13 cellular contexts compared by ENCODE assay signal in genomic region chr3:45537960-45538640, GRCh38. TPM values are rescaled to one million over a fixed set of nuclear protein-coding genes. Genes with fewer than 3 reads are reported as not detected.
DNase-seq lines count a peak whose midpoint lies in the region; ATAC-seq and TF ChIP-seq lines count a peak whose summit lies in the region.
"Had no signal": no experiment of that assay in that cellular context is flagged by ENCODE, and none has a peak within 500 bp of the region (broad histone marks: within the 10 kb centered on the region; RNA-seq: fewer than 3 reads in every experiment).

No MANE protein-coding gene starts in this region.

- H3K27ac Mint-ChIP-seq in brain, result peak overlapping the region; percentile 70 to 96 (median 93)
- H3K27ac Mint-ChIP-seq in naive thymus-derived CD8-positive, alpha-beta T cell, result no peak overlapping the region
- H3K27ac Mint-ChIP-seq: activated CD4-positive, alpha-beta T cell treated with anti-CD3 and anti-CD28 coated beads for 36 hours had no signal

- H3K4me1 Mint-ChIP-seq in brain, result peaks cover 34% of the 10 kb centered on the region
- H3K4me1 Mint-ChIP-seq in naive thymus-derived CD8-positive, alpha-beta T cell, result peaks cover 0 to 10% (median 0%) of the 10 kb centered on the region in 4 donors
- H3K4me1 Mint-ChIP-seq: activated CD4-positive, alpha-beta T cell treated with anti-CD3 and anti-CD28 coated beads for 36 hours had no signal

- intact Hi-C loops in left colon (cut with DNase I, micrococcal nuclease), result no loop called here
- intact Hi-C loops in dorsolateral prefrontal cortex (cut with DNase I), result no loop called here

- ATAC-seq in left colon (peak; percentile 46), HG03039 (IDR thresholded peaks at IDR 0.05; ENCODE audit: unreplicated experiment) (no peak)
- no peak for ATAC-seq in naive thymus-derived CD8-positive, alpha-beta T cell
- ATAC-seq: activated CD4-positive, alpha-beta T cell treated with anti-CD3 and anti-CD28 coated beads for 36 hours; PC-3 had no signal

- no peaks in the 10 kb centered on the region for H3K27me3 ChIP-seq in dorsolateral prefrontal cortex

- H3K36me3 Mint-ChIP-seq in brain, result peaks cover 19% of the 10 kb centered on the region
- H3K36me3 Mint-ChIP-seq in naive thymus-derived CD8-positive, alpha-beta T cell, result peaks cover 0 to 53% (median 5%) of the 10 kb centered on the region in 3 donors

- no peaks in the 10 kb centered on the region for H3K9me3 Mint-ChIP-seq in brain
- H3K9me3 Mint-ChIP-seq in naive thymus-derived CD8-positive, alpha-beta T cell, result no peaks in the 10 kb centered on the region

- peak; percentile 68 to 82 for DNase-seq in Kasumi-1 (lab: John Stamatoyannopoulos, UW)
- DNase-seq in left colon, result peak in 1 of 2 donors; percentile 46
- DNase-seq in superior temporal gyrus (ENCODE audit: extremely low spot score), result peak; percentile 41
- DNase-seq in RPMI8226, result no peak
- no peak for DNase-seq in naive thymus-derived CD8-positive, alpha-beta T cell
- DNase-seq in dorsolateral prefrontal cortex, result no peak
- DNase-seq: activated CD4-positive, alpha-beta T cell treated with anti-CD3 and anti-CD28 coated beads for 36 hours; GF-D8; KG1; PC-3; posterior cingulate gyrus had no signal

- POLR2A ChIA-PET in naive thymus-derived CD8-positive, alpha-beta T cell (lab: Charles Lee), result no interaction called here

- H3K4me3 Mint-ChIP-seq in brain, result peak overlapping the region in 1 of 5 experiments; percentile 40
- no peak overlapping the region for H3K4me3 Mint-ChIP-seq in naive thymus-derived CD8-positive, alpha-beta T cell
- H3K4me3 Mint-ChIP-seq: activated CD4-positive, alpha-beta T cell treated with anti-CD3 and anti-CD28 coated beads for 36 hours had no signal

- H3K4me3 ChIP-seq in dorsolateral prefrontal cortex, result peak overlapping the region in 1 of 59 donors; percentile 14

- H3K27me3 Mint-ChIP-seq in brain, result no peaks in the 10 kb centered on the region
- no peaks in the 10 kb centered on the region for H3K27me3 Mint-ChIP-seq in naive thymus-derived CD8-positive, alpha-beta T cell
- H3K27me3 Mint-ChIP-seq: activated CD4-positive, alpha-beta T cell treated with anti-CD3 and anti-CD28 coated beads for 36 hours had no signal

- no peak for TF ChIP-seq CTCF in brain (conservative IDR thresholded peaks at IDR 0.05)
- no peak for TF ChIP-seq CTCF in dorsolateral prefrontal cortex (IDR thresholded peaks at IDR 0.05 in 54 of 56, conservative IDR thresholded peaks at IDR 0.05 in 2 of 56; ENCODE audit: low read depth in 1 of 56, partially characterized antibody in 56 of 56)

- H3K27ac ChIP-seq in dorsolateral prefrontal cortex, result peak overlapping the region in 25 of 59 donors; percentile 6 to 60 (median 25)

RNA-seq across cellular contexts. Expression of gene LIMD1, which starts 56.5 kb away (rescaled TPM):
- polyA plus RNA-seq in brain (ENCODE audit: insufficient read depth, low read depth, low replicate concordance), result 1.3 TPM
- total RNA-seq in left colon (10 to 100 TPM; 35.0 to 42.6 TPM), dorsolateral prefrontal cortex (10 to 100 TPM in 48 of 120 experiments, 1 to 10 TPM in 72; 4.4 to 23.9 (median 9.4) TPM)
- total RNA-seq in naive thymus-derived CD8-positive, alpha-beta T cell, result 10 to 100 TPM; 29.3 to 30.4 TPM
- polyA plus RNA-seq in naive thymus-derived CD8-positive, alpha-beta T cell, result 1 to 10 TPM; 4.2 to 6.0 (median 4.6) TPM

Comparison
In these comparisons a context has a peak if more than half of its experiments do, and no peak if none do; other contexts are left out.
1. DNase-seq: peak in Kasumi-1 (2 of 2) and superior temporal gyrus (single experiment); none in RPMI8226 (single experiment), naive thymus-derived CD8-positive, alpha-beta T cell (0 of 10) and dorsolateral prefrontal cortex (0 of 10).
2. H3K27ac Mint-ChIP-seq: peak in brain (5 of 5); none in naive thymus-derived CD8-positive, alpha-beta T cell (0 of 10).